Comparison of ENCODE assay signal across 23 cellular contexts in genomic region chr20:3039426-3039825, GRCh38. TPM values are rescaled to one million over a fixed set of nuclear protein-coding genes. Genes with fewer than 3 reads are reported as not detected.
DNase-seq lines count a peak whose midpoint lies in the region; ATAC-seq lines count a peak whose summit lies in the region.
"Had no signal": no experiment of that assay in that cellular context is flagged by ENCODE, and none has a peak within 500 bp of the region (broad histone marks: within the 10 kb centered on the region; RNA-seq: fewer than 3 reads in every experiment).

No MANE protein-coding gene starts in this region.

- peaks cover 9% of the 10 kb centered on the region for H3K4me1 Mint-ChIP-seq in activated CD4-positive, alpha-beta T cell treated with anti-CD3 and anti-CD28 coated beads, Interleukin-2, amount 10 ng/mL, durations not matched to agents 24 days and 14 days
- H3K4me1 Mint-ChIP-seq in activated naive CD8-positive, alpha-beta T cell treated with anti-CD3 and anti-CD28 coated beads, Interleukin-2, amount 10 ng/mL, durations not matched to agents 7 days and 5 days, result peaks cover 6% of the 10 kb centered on the region
- no peaks in the 10 kb centered on the region for H3K4me1 Mint-ChIP-seq in activated naive CD8-positive, alpha-beta T cell treated with anti-CD3 and anti-CD28 coated beads, Interleukin-2, amount 50 U/mL, for 24 hours
- H3K4me1 Mint-ChIP-seq in naive thymus-derived CD4-positive, alpha-beta T cell, result peaks cover 0 to 15% (median 4%) of the 10 kb centered on the region in 7 donors

- H3K36me3 ChIP-seq in naive thymus-derived CD4-positive, alpha-beta T cell (ENCODE audit: control insufficient read depth in 2 of 3, insufficient read depth in 3 of 3, low read length in 3 of 3), result peaks cover 21 to 59% (median 27%) of the 10 kb centered on the region in 3 experiments
- H3K36me3 ChIP-seq: MG63 had no signal

- H3K9me3 ChIP-seq in naive thymus-derived CD4-positive, alpha-beta T cell (ENCODE audit: control insufficient read depth in 2 of 3, low read length in 3 of 3), result no peaks in the 10 kb centered on the region
- H3K9me3 ChIP-seq: BLaER1 treated with 17β-estradiol and CSF1 and Interleukin-3, amounts not matched to agents 10 nM and 100 nM; MG63 had no signal

- H3K4me1 ChIP-seq in naive thymus-derived CD4-positive, alpha-beta T cell (ENCODE audit: control insufficient read depth in 2 of 2, insufficient read depth in 2 of 2, low read length in 2 of 2), result no peaks in the 10 kb centered on the region

- no peaks in the 10 kb centered on the region for H3K9me3 Mint-ChIP-seq in activated CD4-positive, alpha-beta T cell treated with anti-CD3 and anti-CD28 coated beads, Interleukin-2, amount 10 ng/mL, durations not matched to agents 24 days and 14 days
- no peaks in the 10 kb centered on the region for H3K9me3 Mint-ChIP-seq in activated naive CD8-positive, alpha-beta T cell treated with anti-CD3 and anti-CD28 coated beads, Interleukin-2, amount 10 ng/mL, durations not matched to agents 7 days and 5 days
- H3K9me3 Mint-ChIP-seq in activated naive CD8-positive, alpha-beta T cell treated with anti-CD3 and anti-CD28 coated beads, Interleukin-2, amount 50 U/mL, for 24 hours, result no peaks in the 10 kb centered on the region
- peaks cover 0 to 2% (median 0%) of the 10 kb centered on the region in 11 donors for H3K9me3 Mint-ChIP-seq in naive thymus-derived CD4-positive, alpha-beta T cell
- H3K9me3 Mint-ChIP-seq: H9 had no signal

- CTCF ChIA-PET in naive thymus-derived CD4-positive, alpha-beta T cell (lab: Charles Lee), result interaction anchor here (0.5 to 1.3 kb wide), 2 partner anchors 14 to 1709 kb away, joined by 3 to 7 read pairs; no protein-coding TSS in a partner anchor

- no peak for ATAC-seq in activated naive CD8-positive, alpha-beta T cell treated with anti-CD3 and anti-CD28 coated beads, Interleukin-2, amount 10 ng/mL, durations not matched to agents 7 days and 5 days (ENCODE audit: low read depth)
- no peak for ATAC-seq in activated naive CD8-positive, alpha-beta T cell treated with anti-CD3 and anti-CD28 coated beads, Interleukin-2, amount 50 U/mL, for 24 hours
- ATAC-seq in naive thymus-derived CD4-positive, alpha-beta T cell, result no peak
- ATAC-seq in HG03135 (IDR thresholded peaks at IDR 0.05; ENCODE audit: unreplicated experiment), result no peak
- ATAC-seq: HepG2, PC-3 had no signal

- H3K27ac Mint-ChIP-seq in activated CD4-positive, alpha-beta T cell treated with anti-CD3 and anti-CD28 coated beads, Interleukin-2, amount 10 ng/mL, durations not matched to agents 24 days and 14 days, result peak overlapping the region; percentile 78
- H3K27ac Mint-ChIP-seq in activated naive CD8-positive, alpha-beta T cell treated with anti-CD3 and anti-CD28 coated beads, Interleukin-2, amount 10 ng/mL, durations not matched to agents 7 days and 5 days, result peak overlapping the region; percentile 14
- H3K27ac Mint-ChIP-seq in activated naive CD8-positive, alpha-beta T cell treated with anti-CD3 and anti-CD28 coated beads, Interleukin-2, amount 50 U/mL, for 24 hours, result no peak overlapping the region
- peak overlapping the region in 5 of 9 donors; percentile 10 to 64 (median 22) for H3K27ac Mint-ChIP-seq in naive thymus-derived CD4-positive, alpha-beta T cell

- peaks cover 42% of the 10 kb centered on the region for H3K36me3 Mint-ChIP-seq in activated CD4-positive, alpha-beta T cell treated with anti-CD3 and anti-CD28 coated beads, Interleukin-2, amount 10 ng/mL, durations not matched to agents 24 days and 14 days (ENCODE audit: low read depth)
- H3K36me3 Mint-ChIP-seq in activated naive CD8-positive, alpha-beta T cell treated with anti-CD3 and anti-CD28 coated beads, Interleukin-2, amount 10 ng/mL, durations not matched to agents 7 days and 5 days, result peaks cover 17% of the 10 kb centered on the region
- peaks cover 13% of the 10 kb centered on the region for H3K36me3 Mint-ChIP-seq in activated naive CD8-positive, alpha-beta T cell treated with anti-CD3 and anti-CD28 coated beads, Interleukin-2, amount 50 U/mL, for 24 hours (ENCODE audit: low read depth)
- peaks cover 8 to 44% (median 14%) of the 10 kb centered on the region in 5 donors for H3K36me3 Mint-ChIP-seq in naive thymus-derived CD4-positive, alpha-beta T cell

- no peak for DNase-seq in activated CD4-positive, alpha-beta T cell treated with anti-CD3 and anti-CD28 coated beads, Interleukin-2, amount 10 ng/mL, durations not matched to agents 24 days and 14 days
- no peak for DNase-seq in activated CD4-positive, alpha-beta T cell treated with anti-CD3 and anti-CD28 coated beads for 4 hours
- no peak for DNase-seq in activated naive CD8-positive, alpha-beta T cell treated with anti-CD3 and anti-CD28 coated beads, Interleukin-2, amount 10 ng/mL, durations not matched to agents 7 days and 5 days
- no peak for DNase-seq in activated naive CD8-positive, alpha-beta T cell treated with anti-CD3 and anti-CD28 coated beads, Interleukin-2, amount 50 U/mL, for 24 hours
- no peak for DNase-seq in naive thymus-derived CD4-positive, alpha-beta T cell
- DNase-seq in GM19238 (ENCODE audit: insufficient read length, low spot score), result no peak
- DNase-seq in NCI-H2107 (lab: John Stamatoyannopoulos, UW), result no peak
- DNase-seq: COR-L47, DMS153, EL, H9, MG63, NCI-H1105, NCI-H187 treated with DMSO at 0.1 percent for 48 hours, NCI-H2171, NCI-H446 treated with DMSO at 0.1 percent for 48 hours, NCI-H748 treated with DMSO at 0.1 percent for 48 hours, PC-3 had no signal

- no peak overlapping the region for H3K4me3 Mint-ChIP-seq in activated CD4-positive, alpha-beta T cell treated with anti-CD3 and anti-CD28 coated beads, Interleukin-2, amount 10 ng/mL, durations not matched to agents 24 days and 14 days
- no peak overlapping the region for H3K4me3 Mint-ChIP-seq in activated naive CD8-positive, alpha-beta T cell treated with anti-CD3 and anti-CD28 coated beads, Interleukin-2, amount 10 ng/mL, durations not matched to agents 7 days and 5 days
- H3K4me3 Mint-ChIP-seq in activated naive CD8-positive, alpha-beta T cell treated with anti-CD3 and anti-CD28 coated beads, Interleukin-2, amount 50 U/mL, for 24 hours, result no peak overlapping the region
- H3K4me3 Mint-ChIP-seq in naive thymus-derived CD4-positive, alpha-beta T cell, result no peak overlapping the region
- H3K4me3 Mint-ChIP-seq: H9 had no signal

- intact Hi-C loops in activated CD4-positive, alpha-beta T cell treated with anti-CD3 and anti-CD28 coated beads, Interleukin-2, amount 10 ng/mL, durations not matched to agents 24 days and 14 days (cut with micrococcal nuclease), result no loop called here
- intact Hi-C loops in naive thymus-derived CD4-positive, alpha-beta T cell (cut with micrococcal nuclease), result no loop called here

- H3K4me3 ChIP-seq in naive thymus-derived CD4-positive, alpha-beta T cell (ENCODE audit: low read length), result no peak overlapping the region
- H3K4me3 ChIP-seq: BLaER1 treated with 17β-estradiol and CSF1 and Interleukin-3, amounts not matched to agents 10 nM and 100 nM; MG63 had no signal

- no peaks in the 10 kb centered on the region for H3K27me3 Mint-ChIP-seq in activated CD4-positive, alpha-beta T cell treated with anti-CD3 and anti-CD28 coated beads, Interleukin-2, amount 10 ng/mL, durations not matched to agents 24 days and 14 days
- H3K27me3 Mint-ChIP-seq in activated naive CD8-positive, alpha-beta T cell treated with anti-CD3 and anti-CD28 coated beads, Interleukin-2, amount 10 ng/mL, durations not matched to agents 7 days and 5 days, result no peaks in the 10 kb centered on the region
- H3K27me3 Mint-ChIP-seq in activated naive CD8-positive, alpha-beta T cell treated with anti-CD3 and anti-CD28 coated beads, Interleukin-2, amount 50 U/mL, for 24 hours, result no peaks in the 10 kb centered on the region
- no peaks in the 10 kb centered on the region for H3K27me3 Mint-ChIP-seq in naive thymus-derived CD4-positive, alpha-beta T cell

- H3K27ac ChIP-seq in naive thymus-derived CD4-positive, alpha-beta T cell (ENCODE audit: low read depth, low read length), result no peak overlapping the region
- H3K27ac ChIP-seq: KMS-11 had no signal

- no peaks in the 10 kb centered on the region for H3K27me3 ChIP-seq in naive thymus-derived CD4-positive, alpha-beta T cell (ENCODE audit: control insufficient read depth in 2 of 2, insufficient read depth in 2 of 2, low read length in 2 of 2)
- H3K27me3 ChIP-seq: BLaER1 treated with 17β-estradiol and CSF1 and Interleukin-3, amounts not matched to agents 10 nM and 100 nM; MG63 had no signal

- POLR2A ChIA-PET in activated naive CD8-positive, alpha-beta T cell treated with anti-CD3 and anti-CD28 coated beads, Interleukin-2, amount 10 ng/mL, durations not matched to agents 7 days and 5 days (lab: Charles Lee), result no interaction called here
- POLR2A ChIA-PET in naive thymus-derived CD4-positive, alpha-beta T cell (lab: Charles Lee), result no interaction called here

RNA-seq across cellular contexts. Expression of gene GNRH2, which starts 4.0 kb away (rescaled TPM):
- total RNA-seq in activated CD4-positive, alpha-beta T cell treated with anti-CD3 and anti-CD28 coated beads, Interleukin-2, amount 10 ng/mL, durations not matched to agents 24 days and 14 days, result 1.7 and 2.7 TPM in 2 replicates
- 1 to 10 TPM in 1 of 2 experiments, under 1 TPM in 1; 0.85 to 1.6 TPM for total RNA-seq in activated naive CD8-positive, alpha-beta T cell treated with anti-CD3 and anti-CD28 coated beads, Interleukin-2, amount 10 ng/mL, durations not matched to agents 7 days and 5 days
- 1 to 10 TPM in 4 of 5 experiments, under 1 TPM in 1; 0.88 to 2.9 (median 1.4) TPM for total RNA-seq in naive thymus-derived CD4-positive, alpha-beta T cell
- polyA plus RNA-seq in naive thymus-derived CD4-positive, alpha-beta T cell, result not detected
- total RNA-seq: A172, HepG2, PC-3 had no signal

RNA-seq across cellular contexts. Expression of gene MRPS26, which starts 6.4 kb away (rescaled TPM):
- 123 and 130 TPM in 2 replicates for total RNA-seq in activated CD4-positive, alpha-beta T cell treated with anti-CD3 and anti-CD28 coated beads, Interleukin-2, amount 10 ng/mL, durations not matched to agents 24 days and 14 days
- 10 to 100 TPM; 30.4 to 32.6 TPM for total RNA-seq in activated naive CD8-positive, alpha-beta T cell treated with anti-CD3 and anti-CD28 coated beads, Interleukin-2, amount 10 ng/mL, durations not matched to agents 7 days and 5 days
- total RNA-seq in naive thymus-derived CD4-positive, alpha-beta T cell, result 10 to 100 TPM; 22.2 to 41.6 (median 29.5) TPM
- 10 to 100 TPM; 71.6 to 94.2 TPM for polyA plus RNA-seq in naive thymus-derived CD4-positive, alpha-beta T cell

RNA-seq across cellular contexts. Expression of gene OXT, which starts 32.0 kb away (rescaled TPM):
- 0.73 TPM in 1 of 2 replicates, not detected in the other for total RNA-seq in activated CD4-positive, alpha-beta T cell treated with anti-CD3 and anti-CD28 coated beads, Interleukin-2, amount 10 ng/mL, durations not matched to agents 24 days and 14 days
- under 1 TPM; 0.68 to 0.89 TPM for total RNA-seq in activated naive CD8-positive, alpha-beta T cell treated with anti-CD3 and anti-CD28 coated beads, Interleukin-2, amount 10 ng/mL, durations not matched to agents 7 days and 5 days
- 1 to 10 TPM in 2 of 5 experiments, not detected in 3; 1.8 to 2.3 TPM for total RNA-seq in naive thymus-derived CD4-positive, alpha-beta T cell
- polyA plus RNA-seq in naive thymus-derived CD4-positive, alpha-beta T cell, result 1 to 10 TPM; 1.2 to 1.4 TPM
- total RNA-seq: A172, H9, HepG2, PC-3 had no signal
- polyA plus RNA-seq: HepG2 had no signal

RNA-seq across cellular contexts. Expression of gene AVP, which starts 45.1 kb away (rescaled TPM):
- total RNA-seq in activated CD4-positive, alpha-beta T cell treated with anti-CD3 and anti-CD28 coated beads, Interleukin-2, amount 10 ng/mL, durations not matched to agents 24 days and 14 days, result not detected in 2 replicates
- total RNA-seq in activated naive CD8-positive, alpha-beta T cell treated with anti-CD3 and anti-CD28 coated beads, Interleukin-2, amount 10 ng/mL, durations not matched to agents 7 days and 5 days, result not detected
- under 1 TPM in 1 of 5 experiments, not detected in 4; 0.89 TPM for total RNA-seq in naive thymus-derived CD4-positive, alpha-beta T cell
- polyA plus RNA-seq in naive thymus-derived CD4-positive, alpha-beta T cell, result not detected
- total RNA-seq: A172, H9, HepG2, PC-3 had no signal
